12 cellular contexts compared by ENCODE assay signal in the genomic region with DNA sequence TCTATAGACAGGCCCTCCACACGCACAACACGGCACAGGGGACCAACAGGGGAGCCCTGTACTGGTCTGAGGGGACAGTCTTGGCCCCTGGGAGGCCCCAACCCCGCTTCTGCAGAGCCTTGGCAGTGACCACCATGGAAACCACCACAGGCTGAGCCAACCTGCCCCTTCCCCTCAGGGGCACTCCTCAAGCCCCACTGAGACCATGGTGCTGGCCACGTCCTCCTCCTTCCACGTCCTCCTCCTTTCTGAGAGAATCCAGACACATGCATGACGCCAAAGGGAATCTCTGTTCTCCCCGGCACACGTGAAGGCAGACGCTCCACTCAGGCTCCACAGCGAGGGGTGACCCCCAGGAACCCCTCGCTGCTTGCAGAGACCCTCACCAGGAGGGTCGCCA. TPM values are rescaled to one million over a fixed set of nuclear protein-coding genes. Genes with fewer than 3 reads are reported as not detected.
DNase-seq lines count a peak whose midpoint lies in the region; ATAC-seq and TF ChIP-seq lines count a peak whose summit lies in the region.
"Had no signal": no experiment of that assay in that cellular context is flagged by ENCODE, and none has a peak within 500 bp of the region (broad histone marks: within the 10 kb centered on the region; RNA-seq: fewer than 3 reads in every experiment).

No MANE protein-coding gene starts in this region.

- peak overlapping the region; percentile 91 for H3K4me3 Mint-ChIP-seq in T-helper 1 cell treated with Interleukin-12 subunit alpha and Interleukin-12 subunit beta and Interleukin-4 antibody, amounts not matched to agents 30 μg/mL and 1 μg/mL, for 36 hours
- peak overlapping the region; percentile 62 for H3K4me3 Mint-ChIP-seq in endothelial cell (ENCODE audit: unreplicated experiment)

- peaks cover 41% of the 10 kb centered on the region for H3K4me1 Mint-ChIP-seq in T-helper 1 cell treated with Interleukin-12 subunit alpha and Interleukin-12 subunit beta and Interleukin-4 antibody, amounts not matched to agents 30 μg/mL and 1 μg/mL, for 36 hours (ENCODE audit: low read depth)
- peaks cover 29% of the 10 kb centered on the region for H3K4me1 Mint-ChIP-seq in endothelial cell (ENCODE audit: unreplicated experiment)

- peaks cover 33% of the 10 kb centered on the region for H3K36me3 Mint-ChIP-seq in T-helper 1 cell treated with Interleukin-12 subunit alpha and Interleukin-12 subunit beta and Interleukin-4 antibody, amounts not matched to agents 30 μg/mL and 1 μg/mL, for 36 hours (ENCODE audit: low read depth)
- H3K36me3 Mint-ChIP-seq in endothelial cell (ENCODE audit: low read depth, unreplicated experiment): peaks cover 26% of the 10 kb centered on the region

- H3K27me3 ChIP-seq in PC-9 (ENCODE audit: insufficient read depth, low read depth): no peaks in the 10 kb centered on the region
- H3K27me3 ChIP-seq in psoas muscle (ENCODE audit: insufficient read depth in 3 of 3, low read length in 2 of 3): no peaks in the 10 kb centered on the region
- H3K27me3 ChIP-seq: ovary had no signal

- H3K79me2 ChIP-seq in PC-9 (ENCODE audit: low read depth): peaks cover 72% of the 10 kb centered on the region

- no peak overlapping the region for H3K27ac ChIP-seq in PC-9
- no peak overlapping the region for H3K27ac ChIP-seq in psoas muscle
- H3K27ac ChIP-seq: ovary, WERI-Rb-1 had no signal

- H3K9me3 Mint-ChIP-seq in T-helper 1 cell treated with Interleukin-12 subunit alpha and Interleukin-12 subunit beta and Interleukin-4 antibody, amounts not matched to agents 30 μg/mL and 1 μg/mL, for 36 hours: no peaks in the 10 kb centered on the region
- H3K9me3 Mint-ChIP-seq in endothelial cell (ENCODE audit: unreplicated experiment): no peaks in the 10 kb centered on the region

- H3K9me2 ChIP-seq in PC-9 (ENCODE audit: insufficient read depth): no peaks in the 10 kb centered on the region

- H3K4me3 ChIP-seq in PC-9 (no peak overlapping the region; the same call in 1 of the 2 replicates), psoas muscle (peak overlapping the region; percentile 71)

- intact Hi-C loops in PC-9 (cut with micrococcal nuclease; ENCODE audit: unreplicated experiment) (no loop called here), psoas muscle (cut with DNase I) (loop anchor here (5.0 kb wide), 1 partner anchor 38 kb away; no protein-coding TSS in a partner anchor)

- ATAC-seq in psoas muscle: no peak

- H3K9me3 ChIP-seq in PC-9 (ENCODE audit: insufficient read depth, low read depth): peaks cover 7% of the 10 kb centered on the region; the same call in 1 of the 2 replicates
- H3K9me3 ChIP-seq in psoas muscle: no peaks in the 10 kb centered on the region
- H3K9me3 ChIP-seq: ovary had no signal

- H3K4me1 ChIP-seq in PC-9 (replicated peaks; ENCODE audit: insufficient read depth) (peaks cover 17% of the 10 kb centered on the region), psoas muscle (peaks cover 37% of the 10 kb centered on the region)

- H3K27ac Mint-ChIP-seq in T-helper 1 cell treated with Interleukin-12 subunit alpha and Interleukin-12 subunit beta and Interleukin-4 antibody, amounts not matched to agents 30 μg/mL and 1 μg/mL, for 36 hours: no peak overlapping the region
- H3K27ac Mint-ChIP-seq in endothelial cell (ENCODE audit: unreplicated experiment): no peak overlapping the region

- no peak overlapping the region for H2AFZ ChIP-seq in PC-9

- peak overlapping the region; percentile 100 for H3K4me2 ChIP-seq in PC-9

- 86 to 93% (median 88%) methylated on average over 12 of the region's 12 CpGs for WGBS in psoas muscle, 3 donors

- H3K27me3 Mint-ChIP-seq in T-helper 1 cell treated with Interleukin-12 subunit alpha and Interleukin-12 subunit beta and Interleukin-4 antibody, amounts not matched to agents 30 μg/mL and 1 μg/mL, for 36 hours (ENCODE audit: low read depth): peaks cover 3% of the 10 kb centered on the region
- peaks cover 3% of the 10 kb centered on the region for H3K27me3 Mint-ChIP-seq in endothelial cell (ENCODE audit: unreplicated experiment)

- CTCF ChIA-PET in PC-9 (lab: Charles Lee): interaction anchor here (0.7 kb wide), 1 partner anchor 30 kb away, joined by 5 read pairs; no protein-coding TSS in a partner anchor

- H4K20me1 ChIP-seq in PC-9 (ENCODE audit: insufficient read depth): peaks cover 69% of the 10 kb centered on the region

- POLR2A ChIA-PET in PC-9 (lab: Charles Lee; ENCODE audit: unreplicated experiment): no interaction called here

- H3F3A ChIP-seq in PC-9 (ENCODE audit: insufficient read depth, low read depth): peaks cover 10% of the 10 kb centered on the region; the same call in 1 of the 2 replicates

- DNase-seq in T-helper 1 cell (no peak), PC-9 (no peak), endothelial cell (ENCODE audit: low spot score) (no peak), psoas muscle (peak in 1 of 2 donors; percentile 44), AML-193 (lab: John Stamatoyannopoulos, UW) (no peak), NCI-H510A treated with DMSO at 0.1 percent for 48 hours (lab: John Stamatoyannopoulos, UW) (no peak)
- no peak for DNase-seq in effector CD8-positive, alpha-beta T cell (lab: John Stamatoyannopoulos, UW)
- DNase-seq: 8988T; central memory CD4-positive, alpha-beta T cell; ovary; WERI-Rb-1 had no signal

- peaks cover 32% of the 10 kb centered on the region for H3K36me3 ChIP-seq in PC-9 (ENCODE audit: low read depth)
- H3K36me3 ChIP-seq in psoas muscle (ENCODE audit: insufficient read depth in 1 of 2, low read depth in 1 of 2): peaks cover 6 to 44% of the 10 kb centered on the region in 2 donors
- H3K36me3 ChIP-seq: ovary had no signal

- TF ChIP-seq CTCF in PC-9 (conservative IDR thresholded peaks at IDR 0.05): no peak
- no peak for TF ChIP-seq CTCF in endothelial cell (IDR thresholded peaks at IDR 0.05; ENCODE audit: unreplicated experiment)
- TF ChIP-seq CTCF in psoas muscle (IDR thresholded peaks at IDR 0.05): no peak

- no TSS peak for BruUV-seq in PC-9 (replicated peaks; lab: Mats Ljungman, UMichigan)

RNA-seq across cellular contexts. Expression of gene BRD1, which starts 2.7 kb away (rescaled TPM):
- total RNA-seq in PC-9 (2021) (28.5 and 30.9 TPM in 2 replicates), endothelial cell (ENCODE audit: unreplicated experiment) (40.3 TPM), psoas muscle (10 to 100 TPM; 16.9 to 22.9 (median 20.3) TPM)
- polyA plus RNA-seq in psoas muscle: 10 to 100 TPM in 2 of 3 donors, 1 to 10 TPM in 1; 7.9 to 12.8 (median 10.1) TPM

RNA-seq across cellular contexts. Expression of gene ZBED4, which starts 28.7 kb away (rescaled TPM):
- total RNA-seq in PC-9 (2021) (18.2 and 21.4 TPM in 2 replicates), endothelial cell (ENCODE audit: unreplicated experiment) (22.6 TPM), psoas muscle (1 to 10 TPM; 5.9 to 9.0 (median 8.3) TPM)
- 10 to 100 TPM in 1 of 3 donors, 1 to 10 TPM in 2; 3.3 to 17.9 (median 7.5) TPM for polyA plus RNA-seq in psoas muscle
